ENCODE assay signal across 8 cellular contexts in the genomic region with DNA sequence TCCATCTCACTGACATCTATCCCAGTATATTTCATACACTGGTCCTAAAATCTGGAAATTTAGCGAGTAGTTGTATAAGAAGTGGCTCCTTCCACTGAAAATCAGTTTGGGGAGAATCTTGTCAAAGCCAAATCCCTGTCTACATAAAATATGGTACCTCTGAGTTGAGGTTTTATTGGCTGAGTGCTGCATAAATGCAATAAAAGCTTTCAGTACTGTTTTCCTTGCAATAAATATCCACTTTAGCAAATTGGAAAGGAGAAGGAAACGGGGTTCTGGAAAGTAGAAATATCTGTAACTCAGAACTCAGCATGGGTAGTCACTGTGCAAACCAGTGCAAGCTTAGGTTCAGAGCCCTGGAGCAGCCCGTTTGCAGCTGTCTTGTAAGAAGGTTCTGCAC.
"Had no signal": no experiment of that assay in that cellular context is flagged by ENCODE, and none has a peak within 500 bp of the region (broad histone marks: within the 10 kb centered on the region; RNA-seq: fewer than 3 reads in every experiment).

No MANE protein-coding gene starts in this region.

- H3K9me3 Mint-ChIP-seq: GM23338, H9, IgD-negative memory B cell had no signal

- DNase-seq: H9, HCEC 1CT, KBM-7 had no signal

- H3K4me3 Mint-ChIP-seq: GM23338, H9, IgD-negative memory B cell had no signal

- H3K4me1 Mint-ChIP-seq: IgD-negative memory B cell had no signal

- H3K27me3 Mint-ChIP-seq: IgD-negative memory B cell had no signal

- H3K27ac Mint-ChIP-seq: GM23338 had no signal

- H3K27ac ChIP-seq: HL-60, KMS-11 had no signal

- H3K4me3 ChIP-seq: GM23338 had no signal

- H2AFZ ChIP-seq: GM23338 had no signal

- H3K4me2 ChIP-seq: GM23338, KMS-11 had no signal

- ATAC-seq: GM23338, HepG2 had no signal
